In the genomic region with DNA sequence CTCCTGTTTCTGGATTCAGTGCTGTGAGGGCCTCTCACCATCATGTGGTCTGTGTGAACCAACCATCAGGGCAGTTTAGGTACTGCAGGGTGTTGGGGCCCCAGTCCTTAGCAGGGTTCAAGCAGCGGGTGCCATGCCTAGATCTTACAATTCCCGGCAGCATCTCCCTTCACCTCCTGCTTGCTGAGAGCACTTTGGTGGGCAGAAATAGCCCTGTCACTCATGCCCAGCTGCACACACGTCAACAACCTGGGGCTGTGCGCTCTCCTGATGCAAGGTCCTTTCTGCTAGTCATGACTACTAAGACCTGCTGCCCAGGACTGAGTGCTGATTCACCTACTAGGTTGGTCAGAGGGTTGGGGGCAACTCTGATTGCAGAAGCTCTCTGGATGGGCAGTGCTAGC, we compare ENCODE assay signal across 11 cellular contexts.
DNase-seq lines count a peak whose midpoint lies in the region; ATAC-seq, FAIRE-seq and TF ChIP-seq lines count a peak whose summit lies in the region.
"Had no signal": no experiment of that assay in that cellular context is flagged by ENCODE, and none has a peak within 500 bp of the region (broad histone marks: within the 10 kb centered on the region; RNA-seq: fewer than 3 reads in every experiment).

No MANE protein-coding gene starts in this region.

- no peak overlapping the region for H3K27ac Mint-ChIP-seq in natural killer cell

- H3K36me3 Mint-ChIP-seq in natural killer cell = no peaks in the 10 kb centered on the region

- ATAC-seq in esophagus mucosa (peak; percentile 32), natural killer cell (peak in 2 of 3 donors; percentile 48 to 65)

- peak; percentile 51 for FAIRE-seq in D721Med (lab: Jason Lieb, UNC)

- no peaks in the 10 kb centered on the region for H3K4me1 Mint-ChIP-seq in natural killer cell

- intact Hi-C loops in natural killer cell (cut with micrococcal nuclease) = no loop called here

- TF ChIP-seq CTCF in D721Med (IDR thresholded peaks at IDR 0.05; ENCODE audit: insufficient read depth, missing control alignments) = no peak
- TF ChIP-seq CTCF in natural killer cell (IDR thresholded peaks at IDR 0.05) = no peak

- no peaks in the 10 kb centered on the region for H3K9me3 Mint-ChIP-seq in natural killer cell

- DNase-seq in D721Med (ENCODE audit: insufficient read length, low spot score) (no peak), NCI-H1694 treated with DMSO at 0.1 percent for 48 hours (lab: John Stamatoyannopoulos, UW) (peak; percentile 56), natural killer cell (no peak), globus pallidus (ENCODE audit: low spot score) (no peak), iPS-NIHi7 (ENCODE audit: extremely low spot score) (no peak), nucleus accumbens (lab: John Stamatoyannopoulos, UW) (no peak), AML-193 (lab: John Stamatoyannopoulos, UW) (no peak)
- DNase-seq: activated CD8-positive, alpha-beta memory T cell treated with anti-CD3 and anti-CD28 coated beads for 24 hours; NCI-H345; SW 1271 had no signal

- no peaks in the 10 kb centered on the region for H3K27me3 Mint-ChIP-seq in natural killer cell (ENCODE audit: low read depth in 2 of 2)

- H3K4me3 Mint-ChIP-seq in natural killer cell = no peak overlapping the region
